In the genomic region with DNA sequence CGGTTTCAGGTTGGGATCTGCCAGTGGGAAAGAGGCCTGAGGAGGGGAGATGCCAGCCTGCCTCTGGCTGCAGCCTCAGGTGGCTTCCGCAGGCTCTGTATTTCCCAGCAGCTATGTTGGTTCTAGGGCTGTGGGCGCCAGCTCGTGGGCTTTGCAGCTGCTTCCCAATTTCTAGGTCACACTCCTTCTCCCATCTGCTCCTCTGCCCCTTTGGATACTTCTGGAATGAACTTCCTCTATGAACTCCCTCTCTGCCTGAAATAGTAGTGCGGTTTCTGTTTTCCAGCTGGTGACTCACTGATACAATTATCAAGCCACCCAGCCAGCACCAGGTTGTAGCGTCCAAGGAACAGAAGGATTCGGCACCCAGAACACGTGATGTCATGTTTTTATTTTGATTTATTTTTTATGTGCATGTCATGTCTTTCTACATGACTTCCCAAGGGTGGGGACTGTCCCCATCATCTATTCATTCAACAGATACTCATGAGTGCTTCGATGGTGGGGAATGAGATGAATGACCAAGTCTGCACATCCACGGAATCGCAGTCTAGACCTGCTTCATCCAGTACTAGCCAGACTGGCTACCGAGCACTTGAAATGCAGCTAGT, we compare ENCODE assay signal across 8 cellular contexts. TPM values are rescaled to one million over a fixed set of nuclear protein-coding genes. Genes with fewer than 3 reads are reported as not detected.
DNase-seq lines count a peak whose midpoint lies in the region; ATAC-seq and TF ChIP-seq lines count a peak whose summit lies in the region.

No MANE protein-coding gene starts in this region.

- dilution Hi-C loops in mammary epithelial cell (cut with HindIII; ENCODE audit: low sequenced_read_pairs), result no loop called here

- no peaks in the 10 kb centered on the region for H3K79me2 ChIP-seq in mammary epithelial cell (ENCODE audit: insufficient read depth, low read length)

- H3K4me1 ChIP-seq in mammary epithelial cell (ENCODE audit: insufficient read depth, low read length) (no peaks in the 10 kb centered on the region), right lobe of liver (peaks cover 0 to 33% (median 10%) of the 10 kb centered on the region in 4 donors), aorta (ENCODE audit: control insufficient read depth in 1 of 2, insufficient read depth in 2 of 2, low read length in 2 of 2) (peaks cover 0 to 2% of the 10 kb centered on the region in 2 donors)

- CTCF ChIA-PET in mammary epithelial cell (lab: Charles Lee; ENCODE audit: low non-redundant PET), result no interaction called here

- peak; percentile 30 to 60 (median 53) for ATAC-seq in right lobe of liver
- peak; percentile 77 for ATAC-seq in aorta (ENCODE audit: low FRiP score)
- ATAC-seq in HG03432 (IDR thresholded peaks at IDR 0.05; ENCODE audit: unreplicated experiment), result no peak

- no peaks in the 10 kb centered on the region for H3K9me3 ChIP-seq in mammary epithelial cell (replicated peaks; ENCODE audit: insufficient read depth, low read length)
- H3K9me3 ChIP-seq in right lobe of liver, result no peaks in the 10 kb centered on the region
- no peaks in the 10 kb centered on the region for H3K9me3 ChIP-seq in aorta (ENCODE audit: control insufficient read depth, low read length)

- H3K36me3 ChIP-seq in mammary epithelial cell (ENCODE audit: insufficient read depth, low read length), result no peaks in the 10 kb centered on the region
- H3K36me3 ChIP-seq in right lobe of liver, result peaks cover 0 to 20% (median 14%) of the 10 kb centered on the region in 4 donors
- no peaks in the 10 kb centered on the region for H3K36me3 ChIP-seq in aorta (ENCODE audit: control insufficient read depth in 1 of 2, insufficient read depth in 2 of 2, low read length in 1 of 2)

- WGBS in mammary epithelial cell (ENCODE audit: low coverage, missing lambda C conversion rate), result 94% methylated on average over 11 of the region's 12 CpGs
- 44% methylated on average over 9 of the region's 12 CpGs for WGBS in right lobe of liver (ENCODE audit: insufficient coverage, low coverage, low lambda C conversion rate, missing lambda C conversion rate)
- 2 to 4% methylated on average over 12 of the region's 12 CpGs for WGBS in aorta, 2 donors

- H3K4me3 ChIP-seq in mammary epithelial cell (replicated peaks in 1 of 3; ENCODE audit: insufficient read depth in 1 of 3, low read depth in 2 of 3, low read length in 3 of 3), result no peak overlapping the region
- H3K4me3 ChIP-seq in right lobe of liver, result no peak overlapping the region
- H3K4me3 ChIP-seq in aorta (ENCODE audit: low read length in 2 of 2), result no peak overlapping the region

- no peak overlapping the region for H3K4me2 ChIP-seq in mammary epithelial cell (ENCODE audit: insufficient read depth, low read depth, low read length)

- no peaks in the 10 kb centered on the region for H3K27me3 ChIP-seq in mammary epithelial cell (ENCODE audit: insufficient read depth, low read length)
- H3K27me3 ChIP-seq in right lobe of liver, result no peaks in the 10 kb centered on the region
- H3K27me3 ChIP-seq in aorta (ENCODE audit: control insufficient read depth in 1 of 2, insufficient read depth in 2 of 2, low read length in 1 of 2), result no peaks in the 10 kb centered on the region

- in situ Hi-C loops in mammary epithelial cell (cut with MboI; ENCODE audit: low sequenced_read_pairs in 2 of 2), result no loop called here

- no peak overlapping the region for H3K9ac ChIP-seq in mammary epithelial cell (ENCODE audit: insufficient read depth, low read length)

- TF ChIP-seq POLR2A in right lobe of liver (IDR thresholded peaks at IDR 0.05), result peak; percentile 12

- no TSS peak for BruUV-seq in mammary epithelial cell (replicated peaks; lab: Mats Ljungman, UMichigan)

- intact Hi-C loops in mammary epithelial cell (cut with micrococcal nuclease), result no loop called here
- intact Hi-C loops in right lobe of liver (cut with DNase I), result no loop called here
- intact Hi-C loops in aorta (cut with DNase I), result no loop called here

- no peak overlapping the region for H3K27ac ChIP-seq in mammary epithelial cell (ENCODE audit: insufficient read depth, low read depth, low read length)
- H3K27ac ChIP-seq in right lobe of liver, result peak overlapping the region; percentile 56 to 79 (median 68)
- H3K27ac ChIP-seq in aorta (ENCODE audit: low read depth in 1 of 2, low read length in 2 of 2), result peak overlapping the region; percentile 28 to 91

- H2AFZ ChIP-seq in mammary epithelial cell (ENCODE audit: low read depth, low read length), result no peak overlapping the region

- peak; percentile 6 for DNase-seq in activated CD4-positive, CD25-positive, alpha-beta regulatory T cell treated with anti-CD3 and anti-CD28 coated beads, Interleukin-2, amount 50 U/mL, for 72 hours
- DNase-seq in activated CD4-positive, CD25-positive, alpha-beta regulatory T cell (lab: John Stamatoyannopoulos, UW), result no peak
- DNase-seq in mammary epithelial cell, result peak; percentile 50
- peak in 1 of 3 donors; percentile 40 for DNase-seq in right lobe of liver
- DNase-seq in aorta, result no peak
- no peak for DNase-seq in epidermal melanocyte (ENCODE audit: insufficient read length, low spot score)
- DNase-seq in C1 segment of cervical spinal cord (lab: John Stamatoyannopoulos, UW), result no peak

- H4K20me1 ChIP-seq in mammary epithelial cell (ENCODE audit: insufficient read depth, low read length), result no peaks in the 10 kb centered on the region

- no peak for TF ChIP-seq CTCF in mammary epithelial cell (conservative IDR thresholded peaks at IDR 0.05 in 1 of 2, IDR thresholded peaks at IDR 0.05 in 1 of 2; ENCODE audit: extremely low read depth in 1 of 2, insufficient read depth in 1 of 2, low read depth in 1 of 2, low read length in 2 of 2)
- no peak for TF ChIP-seq CTCF in right lobe of liver (IDR thresholded peaks at IDR 0.05)

RNA-seq across cellular contexts. Expression of gene TGM2, which starts 38.0 kb away (rescaled TPM):
- total RNA-seq in mammary epithelial cell (100 to 1,000 TPM in 1 of 2 donors, 10 to 100 TPM in 1; 53.4 to 252 TPM), right lobe of liver (100 to 1,000 TPM; 135 to 940 (median 474) TPM), aorta (100 to 1,000 TPM; 449 to 561 TPM)
- polyA plus RNA-seq in mammary epithelial cell (98.1 TPM), aorta (100 to 1,000 TPM in 1 of 2 donors, 10 to 100 TPM in 1; 44.2 to 193 TPM)
- 98.9 TPM for polyA minus RNA-seq in mammary epithelial cell

Comparison
In these comparisons a context has a peak if more than half of its experiments do, and no peak if none do; other contexts are left out.
1. DNase-seq: peak in activated CD4-positive, CD25-positive, alpha-beta regulatory T cell treated with anti-CD3 and anti-CD28 coated beads, Interleukin-2, amount 50 U/mL, for 72 hours (single experiment) and mammary epithelial cell (single experiment); none in activated CD4-positive, CD25-positive, alpha-beta regulatory T cell (0 of 4), aorta (0 of 2), epidermal melanocyte (single experiment) and C1 segment of cervical spinal cord (0 of 14).